1 cellular context compared by ENCODE assay signal in the genomic region with DNA sequence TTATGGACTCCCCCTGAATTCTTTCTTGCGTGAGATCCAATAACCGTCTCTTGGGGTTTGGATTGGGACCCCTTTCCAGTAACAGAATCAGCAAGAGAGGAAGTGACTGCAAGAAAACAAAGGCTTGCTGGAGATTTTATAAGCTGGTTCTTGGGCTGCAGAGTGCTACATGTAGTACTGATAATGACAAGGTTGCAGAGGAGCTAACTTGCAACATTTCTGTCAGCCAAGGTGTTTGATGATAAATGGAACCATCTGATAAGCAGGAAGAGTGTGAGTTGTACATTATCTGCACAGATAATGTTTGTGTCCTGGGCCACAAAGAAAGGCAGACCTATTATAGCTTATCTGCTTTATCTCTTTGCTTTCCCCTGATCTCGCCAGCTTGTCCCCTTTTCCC.
TF ChIP-seq lines count a peak whose summit lies in the region.

No MANE protein-coding gene starts in this region.

TF ChIP-seq in SK-N-SH treated with all-trans-retinoic acid at 6 μM for 48 hours, 23 proteins besides CTCF, POLR2A, EP300 and RAD21 (continued from another document):
- TF ChIP-seq CREB5 (CRISPR knock-in tag; IDR thresholded peaks at IDR 0.05; ENCODE audit: low read depth) (no peak), PPARA (CRISPR knock-in tag; IDR thresholded peaks at IDR 0.05; ENCODE audit: borderline replicate concordance) (no peak)
